In genomic region chr3:57350271-57350670, GRCh38 we compare ENCODE assay signal across 31 cellular contexts. TPM values are rescaled to one million over a fixed set of nuclear protein-coding genes. Genes with fewer than 3 reads are reported as not detected.
"Had no signal": no experiment of that assay in that cellular context is flagged by ENCODE, and none has a peak within 500 bp of the region (broad histone marks: within the 10 kb centered on the region; RNA-seq: fewer than 3 reads in every experiment).

No MANE protein-coding gene starts in this region.

- ATAC-seq: stimulated activated effector memory CD8-positive, alpha-beta T cell treated with anti-CD3 and anti-CD28 coated beads, Interleukin-12 subunit alpha, Interleukin-12 subunit beta, amount 100 ng/mL, for 72 hours; stimulated activated memory B cell treated with anti-CD40 and anti-IgM and Interleukin-4, amounts not matched to agents 10 μg/mL and 1 μg/mL and 100 μg/mL, for 72 hours; stimulated activated naive B cell treated with anti-CD40 and anti-IgM and Interleukin-4, amounts not matched to agents 10 μg/mL and 1 μg/mL and 100 μg/mL, for 72 hours; upper lobe of right lung had no signal

- H3K9me3 ChIP-seq: stomach, suprapubic skin, testis, thoracic aorta, thyroid gland, tibial artery, transverse colon, upper lobe of left lung, upper lobe of right lung, uterus, vagina had no signal

- H3K4me3 Mint-ChIP-seq: stimulated activated effector memory CD8-positive, alpha-beta T cell treated with anti-CD3 and anti-CD28 coated beads, Interleukin-12 subunit alpha, Interleukin-12 subunit beta, amount 100 ng/mL, for 72 hours; stimulated activated memory B cell treated with anti-CD40 and anti-IgM and Interleukin-4, amounts not matched to agents 10 μg/mL and 1 μg/mL and 100 μg/mL, for 72 hours; stimulated activated naive B cell treated with anti-CD40 and anti-IgM and Interleukin-4, amounts not matched to agents 10 μg/mL and 1 μg/mL and 100 μg/mL, for 72 hours; type B pancreatic cell had no signal

- H3K27ac ChIP-seq: stomach, suprapubic skin, testis, thoracic aorta, thyroid gland, tibial artery, tibial nerve, transverse colon, upper lobe of left lung, upper lobe of right lung, uterus, vagina had no signal

- H3K27me3 Mint-ChIP-seq: stimulated activated memory B cell treated with anti-CD40 and anti-IgM and Interleukin-4, amounts not matched to agents 10 μg/mL and 1 μg/mL and 100 μg/mL, for 72 hours; stimulated activated naive B cell treated with anti-CD40 and anti-IgM and Interleukin-4, amounts not matched to agents 10 μg/mL and 1 μg/mL and 100 μg/mL, for 72 hours had no signal

- H3K4me1 Mint-ChIP-seq: stimulated activated effector memory CD8-positive, alpha-beta T cell treated with anti-CD3 and anti-CD28 coated beads, Interleukin-12 subunit alpha, Interleukin-12 subunit beta, amount 100 ng/mL, for 72 hours had no signal

- H3K4me1 ChIP-seq: stomach, suprapubic skin, testis, thyroid gland, tibial artery, tibial nerve, transverse colon, upper lobe of left lung, upper lobe of right lung, uterus, vagina had no signal

- H3K36me3 ChIP-seq: stomach, suprapubic skin, thoracic aorta, thyroid gland, tibial artery, tibial nerve, transverse colon, upper lobe of left lung, upper lobe of right lung, uterus, vagina had no signal

- H3K27me3 ChIP-seq: stomach, suprapubic skin, testis, thyroid gland, tibial artery, tibial nerve, transverse colon, upper lobe of left lung, upper lobe of right lung, uterus, vagina had no signal

- H3K27ac Mint-ChIP-seq: stimulated activated effector memory CD8-positive, alpha-beta T cell treated with anti-CD3 and anti-CD28 coated beads, Interleukin-12 subunit alpha, Interleukin-12 subunit beta, amount 100 ng/mL, for 72 hours; stimulated activated memory B cell treated with anti-CD40 and anti-IgM and Interleukin-4, amounts not matched to agents 10 μg/mL and 1 μg/mL and 100 μg/mL, for 72 hours; stimulated activated naive B cell treated with anti-CD40 and anti-IgM and Interleukin-4, amounts not matched to agents 10 μg/mL and 1 μg/mL and 100 μg/mL, for 72 hours; type B pancreatic cell had no signal

- H3K4me3 ChIP-seq: stomach, suprapubic skin, testis, thoracic aorta, thyroid gland, tibial artery, tibial nerve, transverse colon, upper lobe of left lung, upper lobe of right lung, uterus, vagina had no signal

- DNase-seq: stimulated activated CD4-positive, alpha-beta T cell treated with anti-CD3 and anti-CD28 coated beads, Interleukin-1b, Interleukin-23, amount 100 ng/mL, for 48 hours; stimulated activated CD4-positive, alpha-beta T cell treated with anti-CD3 and anti-CD28 coated beads, Interleukin-2, amount 100 ng/mL, for 24 hours; stimulated activated CD4-positive, alpha-beta T cell treated with anti-CD3 and anti-CD28 coated beads, Interleukin-2, amount 100 ng/mL, for 48 hours; stimulated activated CD4-positive, alpha-beta T cell treated with anti-CD3 and anti-CD28 coated beads, Interleukin-4, amount 100 ng/mL, for 1 hour; stimulated activated CD4-positive, alpha-beta T cell treated with anti-CD3 and anti-CD28 coated beads, Interleukin-4, amount 100 ng/mL, for 24 hours; stimulated activated CD4-positive, alpha-beta T cell treated with anti-CD3 and anti-CD28 coated beads, Interleukin-4, amount 100 ng/mL, for 4 hours; stimulated activated CD8-positive, alpha-beta memory T cell treated with anti-CD3 and anti-CD28 coated beads, Interleukin-4, amount 100 ng/mL, for 48 hours; stimulated activated naive B cell treated with anti-CD40 and anti-IgM and Interleukin-4, amounts not matched to agents 10 μg/mL and 1 μg/mL and 100 μg/mL, for 72 hours; stimulated activated naive CD4-positive, alpha-beta T cell; stimulated activated naive CD4-positive, alpha-beta T cell treated with Interleukin-2 at 50 U/mL for 16 hours; stomach; substantia nigra; testis; thyroid gland; tibial artery; transverse colon; upper lobe of left lung; upper lobe of right lung; uterus had no signal

- H3K36me3 Mint-ChIP-seq: stimulated activated effector memory CD8-positive, alpha-beta T cell treated with anti-CD3 and anti-CD28 coated beads, Interleukin-12 subunit alpha, Interleukin-12 subunit beta, amount 100 ng/mL, for 72 hours; stimulated activated memory B cell treated with anti-CD40 and anti-IgM and Interleukin-4, amounts not matched to agents 10 μg/mL and 1 μg/mL and 100 μg/mL, for 72 hours; stimulated activated naive B cell treated with anti-CD40 and anti-IgM and Interleukin-4, amounts not matched to agents 10 μg/mL and 1 μg/mL and 100 μg/mL, for 72 hours; type B pancreatic cell had no signal

RNA-seq across cellular contexts. Expression of gene ASB14, which starts 57.8 kb away (rescaled TPM):
- total RNA-seq: subcutaneous adipose tissue, suprapubic skin, temporal lobe, thoracic aorta, thyroid gland, tibial nerve, transverse colon, upper lobe of right lung, ureter, vagina had no signal
- polyA plus RNA-seq: stomach, thymus, urinary bladder had no signal
